Comparison of ENCODE assay signal across 1 cellular context in the genomic region with DNA sequence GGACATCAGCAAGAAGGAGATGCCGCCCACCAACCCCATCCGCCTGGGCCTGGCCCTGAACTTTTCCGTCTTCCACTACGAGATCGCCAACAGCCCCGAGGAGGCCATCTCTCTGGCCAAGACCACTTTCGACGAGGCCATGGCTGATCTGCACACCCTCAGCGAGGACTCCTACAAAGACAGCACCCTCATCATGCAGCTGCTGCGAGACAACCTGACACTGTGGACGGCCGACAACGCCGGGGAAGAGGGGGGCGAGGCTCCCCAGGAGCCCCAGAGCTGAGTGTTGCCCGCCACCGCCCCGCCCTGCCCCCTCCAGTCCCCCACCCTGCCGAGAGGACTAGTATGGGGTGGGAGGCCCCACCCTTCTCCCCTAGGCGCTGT.
A peak's percentile ranks its signal among the peaks of the same experiment; 100 is the strongest.
TF ChIP-seq lines count a peak whose summit lies in the region.

No MANE protein-coding gene starts in this region.

TF ChIP-seq in HepG2, 621 proteins besides CTCF, POLR2A, EP300 and RAD21:
- TF ChIP-seq, protein P1, sequence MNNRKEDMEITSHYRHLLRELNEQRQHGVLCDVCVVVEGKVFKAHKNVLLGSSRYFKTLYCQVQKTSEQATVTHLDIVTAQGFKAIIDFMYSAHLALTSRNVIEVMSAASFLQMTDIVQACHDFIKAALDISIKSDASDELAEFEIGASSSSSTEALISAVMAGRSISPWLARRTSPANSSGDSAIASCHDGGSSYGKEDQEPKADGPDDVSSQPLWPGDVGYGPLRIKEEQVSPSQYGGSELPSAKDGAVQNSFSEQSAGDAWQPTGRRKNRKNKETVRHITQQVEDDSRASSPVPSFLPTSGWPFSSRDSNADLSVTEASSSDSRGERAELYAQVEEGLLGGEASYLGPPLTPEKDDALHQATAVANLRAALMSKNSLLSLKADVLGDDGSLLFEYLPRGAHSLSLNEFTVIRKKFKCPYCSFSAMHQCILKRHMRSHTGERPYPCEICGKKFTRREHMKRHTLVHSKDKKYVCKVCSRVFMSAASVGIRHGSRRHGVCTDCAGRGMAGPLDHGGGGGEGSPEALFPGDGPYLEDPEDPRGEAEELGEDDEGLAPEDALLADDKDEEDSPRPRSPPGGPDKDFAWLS (CRISPR knock-in tag; IDR thresholded peaks at IDR 0.05; ENCODE audit: borderline replicate concordance) = no peak
- 0 out of 2 replicates have a peak, but pooled peaks have one; percentile 7 for TF ChIP-seq ZBTB38 (CRISPR knock-in tag; IDR thresholded peaks at IDR 0.05)
